ENCODE assay signal across 1 cellular context in the genomic region with DNA sequence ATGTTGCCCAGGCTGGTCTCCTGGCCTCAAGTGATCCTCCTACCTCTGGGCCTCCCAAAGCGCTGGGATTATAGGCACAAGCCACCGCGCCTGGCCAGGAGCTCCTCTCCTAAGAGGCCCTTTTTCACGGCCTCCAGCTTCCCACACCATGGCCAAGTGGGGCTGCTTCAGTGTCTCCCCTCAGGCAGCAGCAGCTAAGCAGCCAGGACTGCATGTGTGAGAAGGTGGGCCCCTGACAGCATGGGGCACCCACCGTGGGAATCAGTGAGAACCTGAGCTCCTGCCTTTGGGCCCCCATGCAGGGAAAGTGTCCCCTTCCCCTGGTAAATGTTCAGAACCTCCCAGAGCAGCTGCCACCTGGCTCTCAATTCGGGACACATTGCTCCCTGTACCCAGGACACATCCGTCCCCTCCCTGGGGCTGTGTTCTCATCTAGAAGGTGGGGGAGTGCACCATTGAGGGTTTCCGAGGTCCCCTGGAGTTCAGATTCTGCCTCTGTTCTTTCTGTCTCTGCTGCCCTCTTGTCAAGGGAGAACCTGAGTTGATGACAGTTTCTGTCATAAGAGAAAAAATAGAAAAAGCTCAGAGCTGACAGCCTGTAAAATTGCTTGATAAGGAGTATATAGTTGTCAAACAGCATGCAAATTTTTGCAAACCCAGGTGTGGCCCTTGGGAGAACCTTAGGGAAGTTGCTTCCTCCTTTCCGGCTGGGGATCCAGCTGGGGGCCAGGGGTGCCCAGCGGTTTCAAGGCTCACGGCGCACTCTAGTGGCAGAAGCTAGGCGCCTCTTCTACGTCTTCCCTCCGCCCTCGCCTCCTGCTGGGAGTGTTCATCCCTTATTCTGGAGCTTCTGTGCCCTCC.
TF ChIP-seq lines count a peak whose summit lies in the region.

No MANE protein-coding gene starts in this region.

TF ChIP-seq in HepG2, 621 proteins besides CTCF, POLR2A, EP300 and RAD21 (continued from another document and continues in another):
- TF ChIP-seq, protein P1, sequence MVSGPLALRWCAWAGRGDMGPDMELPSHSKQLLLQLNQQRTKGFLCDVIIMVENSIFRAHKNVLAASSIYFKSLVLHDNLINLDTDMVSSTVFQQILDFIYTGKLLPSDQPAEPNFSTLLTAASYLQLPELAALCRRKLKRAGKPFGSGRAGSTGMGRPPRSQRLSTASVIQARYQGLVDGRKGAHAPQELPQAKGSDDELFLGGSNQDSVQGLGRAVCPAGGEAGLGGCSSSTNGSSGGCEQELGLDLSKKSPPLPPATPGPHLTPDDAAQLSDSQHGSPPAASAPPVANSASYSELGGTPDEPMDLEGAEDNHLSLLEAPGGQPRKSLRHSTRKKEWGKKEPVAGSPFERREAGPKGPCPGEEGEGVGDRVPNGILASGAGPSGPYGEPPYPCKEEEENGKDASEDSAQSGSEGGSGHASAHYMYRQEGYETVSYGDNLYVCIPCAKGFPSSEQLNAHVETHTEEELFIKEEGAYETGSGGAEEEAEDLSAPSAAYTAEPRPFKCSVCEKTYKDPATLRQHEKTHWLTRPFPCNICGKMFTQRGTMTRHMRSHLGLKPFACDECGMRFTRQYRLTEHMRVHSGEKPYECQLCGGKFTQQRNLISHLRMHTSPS (CRISPR knock-in tag; IDR thresholded peaks at IDR 0.05; ENCODE audit: low read depth) = no peak
- TF ChIP-seq ZMAT3 (CRISPR knock-in tag; conservative IDR thresholded peaks at IDR 0.05) = no peak
- TF ChIP-seq NCOR1 (IDR thresholded peaks at IDR 0.05; ENCODE audit: borderline replicate concordance, low read length) = no peak
- TF ChIP-seq ZNF670 (CRISPR knock-in tag; IDR thresholded peaks at IDR 0.05; ENCODE audit: borderline replicate concordance) = no peak
- TF ChIP-seq ZNF660 (CRISPR knock-in tag; IDR thresholded peaks at IDR 0.05; ENCODE audit: borderline replicate concordance, low read depth) = no peak
- TF ChIP-seq, protein P2, sequence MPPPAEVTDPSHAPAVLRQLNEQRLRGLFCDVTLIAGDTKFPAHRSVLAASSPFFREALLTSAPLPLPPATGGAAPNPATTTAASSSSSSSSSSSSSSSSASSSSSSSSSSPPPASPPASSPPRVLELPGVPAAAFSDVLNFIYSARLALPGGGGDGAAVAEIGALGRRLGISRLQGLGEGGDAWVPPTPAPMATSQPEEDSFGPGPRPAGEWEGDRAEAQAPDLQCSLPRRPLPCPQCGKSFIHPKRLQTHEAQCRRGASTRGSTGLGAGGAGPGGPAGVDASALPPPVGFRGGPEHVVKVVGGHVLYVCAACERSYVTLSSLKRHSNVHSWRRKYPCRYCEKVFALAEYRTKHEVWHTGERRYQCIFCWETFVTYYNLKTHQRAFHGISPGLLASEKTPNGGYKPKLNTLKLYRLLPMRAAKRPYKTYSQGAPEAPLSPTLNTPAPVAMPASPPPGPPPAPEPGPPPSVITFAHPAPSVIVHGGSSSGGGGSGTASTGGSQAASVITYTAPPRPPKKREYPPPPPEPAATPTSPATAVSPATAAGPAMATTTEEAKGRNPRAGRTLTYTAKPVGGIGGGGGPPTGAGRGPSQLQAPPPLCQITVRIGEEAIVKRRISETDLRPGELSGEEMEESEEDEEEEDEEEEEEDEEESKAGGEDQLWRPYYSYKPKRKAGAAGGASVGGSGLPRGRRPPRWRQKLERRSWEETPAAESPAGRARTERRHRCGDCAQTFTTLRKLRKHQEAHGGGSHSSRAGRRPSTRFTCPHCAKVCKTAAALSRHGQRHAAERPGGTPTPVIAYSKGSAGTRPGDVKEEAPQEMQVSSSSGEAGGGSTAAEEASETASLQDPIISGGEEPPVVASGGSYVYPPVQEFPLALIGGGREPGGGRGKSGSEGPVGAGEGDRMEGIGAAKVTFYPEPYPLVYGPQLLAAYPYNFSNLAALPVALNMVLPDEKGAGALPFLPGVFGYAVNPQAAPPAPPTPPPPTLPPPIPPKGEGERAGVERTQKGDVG (CRISPR knock-in tag; IDR thresholded peaks at IDR 0.05; ENCODE audit: borderline replicate concordance) = no peak
- TF ChIP-seq, protein P3, sequence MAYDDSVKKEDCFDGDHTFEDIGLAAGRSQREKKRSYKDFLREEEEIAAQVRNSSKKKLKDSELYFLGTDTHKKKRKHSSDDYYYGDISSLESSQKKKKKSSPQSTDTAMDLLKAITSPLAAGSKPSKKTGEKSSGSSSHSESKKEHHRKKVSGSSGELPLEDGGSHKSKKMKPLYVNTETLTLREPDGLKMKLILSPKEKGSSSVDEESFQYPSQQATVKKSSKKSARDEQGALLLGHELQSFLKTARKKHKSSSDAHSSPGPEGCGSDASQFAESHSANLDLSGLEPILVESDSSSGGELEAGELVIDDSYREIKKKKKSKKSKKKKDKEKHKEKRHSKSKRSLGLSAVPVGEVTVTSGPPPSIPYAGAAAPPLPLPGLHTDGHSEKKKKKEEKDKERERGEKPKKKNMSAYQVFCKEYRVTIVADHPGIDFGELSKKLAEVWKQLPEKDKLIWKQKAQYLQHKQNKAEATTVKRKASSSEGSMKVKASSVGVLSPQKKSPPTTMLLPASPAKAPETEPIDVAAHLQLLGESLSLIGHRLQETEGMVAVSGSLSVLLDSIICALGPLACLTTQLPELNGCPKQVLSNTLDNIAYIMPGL (CRISPR knock-in tag; IDR thresholded peaks at IDR 0.05; ENCODE audit: borderline replicate concordance in 1 of 2, low read depth in 1 of 2) = no peak
- no peak for TF ChIP-seq FOSL2 (CRISPR knock-in tag; IDR thresholded peaks at IDR 0.05)
- TF ChIP-seq, protein P4, sequence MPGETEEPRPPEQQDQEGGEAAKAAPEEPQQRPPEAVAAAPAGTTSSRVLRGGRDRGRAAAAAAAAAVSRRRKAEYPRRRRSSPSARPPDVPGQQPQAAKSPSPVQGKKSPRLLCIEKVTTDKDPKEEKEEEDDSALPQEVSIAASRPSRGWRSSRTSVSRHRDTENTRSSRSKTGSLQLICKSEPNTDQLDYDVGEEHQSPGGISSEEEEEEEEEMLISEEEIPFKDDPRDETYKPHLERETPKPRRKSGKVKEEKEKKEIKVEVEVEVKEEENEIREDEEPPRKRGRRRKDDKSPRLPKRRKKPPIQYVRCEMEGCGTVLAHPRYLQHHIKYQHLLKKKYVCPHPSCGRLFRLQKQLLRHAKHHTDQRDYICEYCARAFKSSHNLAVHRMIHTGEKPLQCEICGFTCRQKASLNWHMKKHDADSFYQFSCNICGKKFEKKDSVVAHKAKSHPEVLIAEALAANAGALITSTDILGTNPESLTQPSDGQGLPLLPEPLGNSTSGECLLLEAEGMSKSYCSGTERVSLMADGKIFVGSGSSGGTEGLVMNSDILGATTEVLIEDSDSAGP (CRISPR knock-in tag; IDR thresholded peaks at IDR 0.05; ENCODE audit: borderline replicate concordance) = peak; percentile 6; the same call in 1 of the 2 replicates
- TF ChIP-seq CENPX (CRISPR knock-in tag; IDR thresholded peaks at IDR 0.05) = no peak
- TF ChIP-seq ERF (CRISPR knock-in tag; IDR thresholded peaks at IDR 0.05) = 0 out of 2 replicates have a peak, but pooled peaks have one; percentile 25
- no peak for TF ChIP-seq ZFX (CRISPR knock-in tag; IDR thresholded peaks at IDR 0.05; ENCODE audit: low read depth)
- TF ChIP-seq, protein P5, sequence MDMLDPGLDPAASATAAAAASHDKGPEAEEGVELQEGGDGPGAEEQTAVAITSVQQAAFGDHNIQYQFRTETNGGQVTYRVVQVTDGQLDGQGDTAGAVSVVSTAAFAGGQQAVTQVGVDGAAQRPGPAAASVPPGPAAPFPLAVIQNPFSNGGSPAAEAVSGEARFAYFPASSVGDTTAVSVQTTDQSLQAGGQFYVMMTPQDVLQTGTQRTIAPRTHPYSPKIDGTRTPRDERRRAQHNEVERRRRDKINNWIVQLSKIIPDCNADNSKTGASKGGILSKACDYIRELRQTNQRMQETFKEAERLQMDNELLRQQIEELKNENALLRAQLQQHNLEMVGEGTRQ (IDR thresholded peaks at IDR 0.05; ENCODE audit: low read depth, low read length) = no peak
- TF ChIP-seq, protein P5 (CRISPR knock-in tag; IDR thresholded peaks at IDR 0.05; ENCODE audit: borderline replicate concordance) = no peak
- TF ChIP-seq RBM22 (optimal IDR thresholded peaks at IDR 0.05; ENCODE audit: low read length) = no peak
- TF ChIP-seq TOPORS (CRISPR knock-in tag; IDR thresholded peaks at IDR 0.05) = no peak
- TF ChIP-seq AHR (CRISPR knock-in tag; IDR thresholded peaks at IDR 0.05) = no peak
- TF ChIP-seq ARNT (IDR thresholded peaks at IDR 0.05) = no peak
- TF ChIP-seq ZNF883 (CRISPR knock-in tag; IDR thresholded peaks at IDR 0.05; ENCODE audit: not compliant biosample characterization) = no peak
- TF ChIP-seq, protein P6, sequence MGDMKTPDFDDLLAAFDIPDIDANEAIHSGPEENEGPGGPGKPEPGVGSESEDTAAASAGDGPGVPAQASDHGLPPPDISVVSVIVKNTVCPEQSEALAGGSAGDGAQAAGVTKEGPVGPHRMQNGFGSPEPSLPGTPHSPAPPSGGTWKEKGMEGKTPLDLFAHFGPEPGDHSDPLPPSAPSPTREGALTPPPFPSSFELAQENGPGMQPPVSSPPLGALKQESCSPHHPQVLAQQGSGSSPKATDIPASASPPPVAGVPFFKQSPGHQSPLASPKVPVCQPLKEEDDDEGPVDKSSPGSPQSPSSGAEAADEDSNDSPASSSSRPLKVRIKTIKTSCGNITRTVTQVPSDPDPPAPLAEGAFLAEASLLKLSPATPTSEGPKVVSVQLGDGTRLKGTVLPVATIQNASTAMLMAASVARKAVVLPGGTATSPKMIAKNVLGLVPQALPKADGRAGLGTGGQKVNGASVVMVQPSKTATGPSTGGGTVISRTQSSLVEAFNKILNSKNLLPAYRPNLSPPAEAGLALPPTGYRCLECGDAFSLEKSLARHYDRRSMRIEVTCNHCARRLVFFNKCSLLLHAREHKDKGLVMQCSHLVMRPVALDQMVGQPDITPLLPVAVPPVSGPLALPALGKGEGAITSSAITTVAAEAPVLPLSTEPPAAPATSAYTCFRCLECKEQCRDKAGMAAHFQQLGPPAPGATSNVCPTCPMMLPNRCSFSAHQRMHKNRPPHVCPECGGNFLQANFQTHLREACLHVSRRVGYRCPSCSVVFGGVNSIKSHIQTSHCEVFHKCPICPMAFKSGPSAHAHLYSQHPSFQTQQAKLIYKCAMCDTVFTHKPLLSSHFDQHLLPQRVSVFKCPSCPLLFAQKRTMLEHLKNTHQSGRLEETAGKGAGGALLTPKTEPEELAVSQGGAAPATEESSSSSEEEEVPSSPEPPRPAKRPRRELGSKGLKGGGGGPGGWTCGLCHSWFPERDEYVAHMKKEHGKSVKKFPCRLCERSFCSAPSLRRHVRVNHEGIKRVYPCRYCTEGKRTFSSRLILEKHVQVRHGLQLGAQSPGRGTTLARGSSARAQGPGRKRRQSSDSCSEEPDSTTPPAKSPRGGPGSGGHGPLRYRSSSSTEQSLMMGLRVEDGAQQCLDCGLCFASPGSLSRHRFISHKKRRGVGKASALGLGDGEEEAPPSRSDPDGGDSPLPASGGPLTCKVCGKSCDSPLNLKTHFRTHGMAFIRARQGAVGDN (CRISPR knock-in tag; IDR thresholded peaks at IDR 0.05) = peak; percentile 26; the same call in 1 of the 2 replicates
- TF ChIP-seq MXD4 (CRISPR knock-in tag; IDR thresholded peaks at IDR 0.05) = no peak
- no peak for TF ChIP-seq ZNF451 (CRISPR knock-in tag; IDR thresholded peaks at IDR 0.05)
- no peak for TF ChIP-seq KDM2A (CRISPR knock-in tag; IDR thresholded peaks at IDR 0.05; ENCODE audit: borderline replicate concordance, low read depth)
- TF ChIP-seq RARG (CRISPR knock-in tag; IDR thresholded peaks at IDR 0.05; ENCODE audit: low read depth) = no peak
- no peak for TF ChIP-seq AGO2 (optimal IDR thresholded peaks at IDR 0.05; ENCODE audit: low read depth, low read length)
- no peak for TF ChIP-seq THAP11 (CRISPR knock-in tag; IDR thresholded peaks at IDR 0.05)
- no peak; the same call in 1 of the 2 replicates for TF ChIP-seq FOXC1 (CRISPR knock-in tag; IDR thresholded peaks at IDR 0.05; ENCODE audit: borderline replicate concordance)
- TF ChIP-seq ZNF768 (CRISPR knock-in tag; IDR thresholded peaks at IDR 0.05) = no peak
- no peak for TF ChIP-seq ARNT2 (CRISPR knock-in tag; IDR thresholded peaks at IDR 0.05; ENCODE audit: low read depth)
- no peak for TF ChIP-seq ATRX (CRISPR knock-in tag; IDR thresholded peaks at IDR 0.05; ENCODE audit: borderline replicate concordance)
- no peak for TF ChIP-seq HOXD1 (CRISPR knock-in tag; IDR thresholded peaks at IDR 0.05)
- TF ChIP-seq TOE1 (CRISPR knock-in tag; IDR thresholded peaks at IDR 0.05) = no peak
- no peak for TF ChIP-seq NFKBIZ (CRISPR knock-in tag; IDR thresholded peaks at IDR 0.05)
- TF ChIP-seq JARID2 (CRISPR knock-in tag; IDR thresholded peaks at IDR 0.05; ENCODE audit: insufficient replicate concordance) = no peak
- no peak for TF ChIP-seq TMF1 (CRISPR knock-in tag; IDR thresholded peaks at IDR 0.05; ENCODE audit: low read depth)
- TF ChIP-seq IKZF4 (CRISPR knock-in tag; IDR thresholded peaks at IDR 0.05; ENCODE audit: borderline replicate concordance, low read depth, not compliant biosample characterization) = no peak
- no peak for TF ChIP-seq ZNF792 (CRISPR knock-in tag; IDR thresholded peaks at IDR 0.05)
- no peak for TF ChIP-seq ZNF564 (CRISPR knock-in tag; IDR thresholded peaks at IDR 0.05)
- peak; percentile 64 for TF ChIP-seq SMC3 (IDR thresholded peaks at IDR 0.05; ENCODE audit: low read length)
- TF ChIP-seq, protein P7, sequence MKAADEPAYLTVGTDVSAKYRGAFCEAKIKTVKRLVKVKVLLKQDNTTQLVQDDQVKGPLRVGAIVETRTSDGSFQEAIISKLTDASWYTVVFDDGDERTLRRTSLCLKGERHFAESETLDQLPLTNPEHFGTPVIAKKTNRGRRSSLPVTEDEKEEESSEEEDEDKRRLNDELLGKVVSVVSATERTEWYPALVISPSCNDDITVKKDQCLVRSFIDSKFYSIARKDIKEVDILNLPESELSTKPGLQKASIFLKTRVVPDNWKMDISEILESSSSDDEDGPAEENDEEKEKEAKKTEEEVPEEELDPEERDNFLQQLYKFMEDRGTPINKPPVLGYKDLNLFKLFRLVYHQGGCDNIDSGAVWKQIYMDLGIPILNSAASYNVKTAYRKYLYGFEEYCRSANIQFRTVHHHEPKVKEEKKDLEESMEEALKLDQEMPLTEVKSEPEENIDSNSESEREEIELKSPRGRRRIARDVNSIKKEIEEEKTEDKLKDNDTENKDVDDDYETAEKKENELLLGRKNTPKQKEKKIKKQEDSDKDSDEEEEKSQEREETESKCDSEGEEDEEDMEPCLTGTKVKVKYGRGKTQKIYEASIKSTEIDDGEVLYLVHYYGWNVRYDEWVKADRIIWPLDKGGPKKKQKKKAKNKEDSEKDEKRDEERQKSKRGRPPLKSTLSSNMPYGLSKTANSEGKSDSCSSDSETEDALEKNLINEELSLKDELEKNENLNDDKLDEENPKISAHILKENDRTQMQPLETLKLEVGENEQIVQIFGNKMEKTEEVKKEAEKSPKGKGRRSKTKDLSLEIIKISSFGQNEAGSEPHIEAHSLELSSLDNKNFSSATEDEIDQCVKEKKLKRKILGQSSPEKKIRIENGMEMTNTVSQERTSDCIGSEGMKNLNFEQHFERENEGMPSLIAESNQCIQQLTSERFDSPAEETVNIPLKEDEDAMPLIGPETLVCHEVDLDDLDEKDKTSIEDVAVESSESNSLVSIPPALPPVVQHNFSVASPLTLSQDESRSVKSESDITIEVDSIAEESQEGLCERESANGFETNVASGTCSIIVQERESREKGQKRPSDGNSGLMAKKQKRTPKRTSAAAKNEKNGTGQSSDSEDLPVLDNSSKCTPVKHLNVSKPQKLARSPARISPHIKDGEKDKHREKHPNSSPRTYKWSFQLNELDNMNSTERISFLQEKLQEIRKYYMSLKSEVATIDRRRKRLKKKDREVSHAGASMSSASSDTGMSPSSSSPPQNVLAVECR (CRISPR knock-in tag; IDR thresholded peaks at IDR 0.05; ENCODE audit: borderline replicate concordance) = no peak
